Comparison of ENCODE assay signal across 15 cellular contexts in the genomic region with DNA sequence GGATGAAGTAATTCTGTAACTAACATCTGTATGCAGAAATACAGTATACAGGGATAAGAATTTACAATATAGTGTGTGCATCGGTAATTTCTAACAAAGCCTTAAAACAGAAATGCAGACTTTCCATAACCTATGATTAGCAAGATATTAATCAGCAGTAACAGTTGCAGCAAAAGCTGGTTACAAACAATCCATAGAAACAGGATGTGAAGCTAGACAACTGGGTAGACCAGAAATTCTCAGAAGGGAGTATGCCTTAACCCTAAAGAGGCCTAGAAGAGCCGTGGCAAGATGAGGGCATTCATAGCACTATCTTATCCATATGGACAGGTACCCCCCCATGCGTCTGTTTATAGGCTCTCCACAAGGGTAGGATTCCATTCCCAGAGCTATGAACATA. TPM values are rescaled to one million over a fixed set of nuclear protein-coding genes. Genes with fewer than 3 reads are reported as not detected.
A peak's percentile ranks its signal among the peaks of the same experiment; 100 is the strongest.
DNase-seq lines count a peak whose midpoint lies in the region; ATAC-seq and TF ChIP-seq lines count a peak whose summit lies in the region.
"Not testable (repeated sequence)": the region's sequence is repeated elsewhere in the genome, so short reads cannot be mapped to it uniquely, and the experiment has no call there.
"Had no signal": no experiment of that assay in that cellular context is flagged by ENCODE, and none has a peak within 500 bp of the region (broad histone marks: within the 10 kb centered on the region; RNA-seq: fewer than 3 reads in every experiment).

No MANE protein-coding gene starts in this region.

- H3K9ac ChIP-seq in mesendoderm (ENCODE audit: low read length), result not testable (repeated sequence)

- not testable (repeated sequence) for H3K36me3 ChIP-seq in mesendoderm (ENCODE audit: control insufficient read depth, insufficient read depth, low read length)

- not testable (repeated sequence) for H2BK15ac ChIP-seq in mesendoderm (replicated peaks; ENCODE audit: low read depth)

- not testable (repeated sequence) for H3K18ac ChIP-seq in mesendoderm (ENCODE audit: low read length)

- H4K8ac ChIP-seq in mesendoderm (ENCODE audit: low read depth, low read length), result not testable (repeated sequence)

- not testable (repeated sequence) for H2BK120ac ChIP-seq in mesendoderm (ENCODE audit: low read depth, low read length)

- not testable (repeated sequence) for H4K5ac ChIP-seq in mesendoderm (ENCODE audit: low read length)

- not testable (repeated sequence) for H2BK5ac ChIP-seq in mesendoderm (ENCODE audit: low read length)

- H3K4me3 ChIP-seq in mesendoderm (ENCODE audit: low read length), result not testable (repeated sequence)

- H3K79me2 ChIP-seq in mesendoderm (ENCODE audit: control insufficient read depth, insufficient read depth, low read length), result not testable (repeated sequence)

- not testable (repeated sequence) for H3K79me1 ChIP-seq in mesendoderm (ENCODE audit: low read length)

- peak; percentile 18 for DNase-seq in NCI-H748 (lab: John Stamatoyannopoulos, UW; ENCODE audit: unreplicated experiment)
- not testable (repeated sequence) for DNase-seq in foreskin keratinocyte
- DNase-seq in mesendoderm, result peak; percentile 1

- H3K4ac ChIP-seq in mesendoderm (ENCODE audit: low read depth, low read length), result not testable (repeated sequence)

- not testable (repeated sequence) for H3K23ac ChIP-seq in mesendoderm (ENCODE audit: low read length)

- not testable (repeated sequence) for H3K4me2 ChIP-seq in mesendoderm (ENCODE audit: low read length)

- H3K27me3 ChIP-seq in foreskin keratinocyte; mesendoderm (ENCODE audit: insufficient read depth, low read length, poor library complexity): not testable (repeated sequence)

- WGBS in mesendoderm (ENCODE audit: extremely low coverage, insufficient coverage, low lambda C conversion rate), result no CpG with 5 or more reads among the region's 3 CpGs

- TF ChIP-seq CTCF in foreskin keratinocyte (conservative IDR thresholded peaks at IDR 0.05), result not testable (repeated sequence)

- ATAC-seq in foreskin keratinocyte, result peak; percentile 96

- not testable (repeated sequence) for H3K4me1 ChIP-seq in foreskin keratinocyte; mesendoderm (ENCODE audit: control insufficient read depth, low read depth, low read length)

- H3K27ac ChIP-seq in foreskin keratinocyte; mesendoderm (ENCODE audit: low read depth, low read length): not testable (repeated sequence)

- not testable (repeated sequence) for H3K56ac ChIP-seq in mesendoderm (ENCODE audit: low read length)

- not testable (repeated sequence) for H2AK5ac ChIP-seq in mesendoderm (ENCODE audit: low read length)

RNA-seq across cellular contexts. Expression of gene ANKRD30B, which starts 48.9 kb away (rescaled TPM):
- not detected in 2 replicates for total RNA-seq in foreskin keratinocyte
- not detected in 2 replicates for polyA plus RNA-seq in foreskin keratinocyte
- not detected for polyA plus RNA-seq in mesendoderm (2013, experiment 1 of 2)
- polyA plus RNA-seq in mesendoderm (2013, experiment 2 of 2), result 0.01 TPM
- total RNA-seq: A673; B cell; Calu3; CD4-positive, alpha-beta memory T cell; CD4-positive, alpha-beta T cell; CD4-positive, CD25-positive, alpha-beta regulatory T cell; CD8-positive, alpha-beta memory T cell; CD8-positive, alpha-beta T cell had no signal
- polyA plus RNA-seq: A549; AG04450; BJ; CD14-positive monocyte; CD4-positive, CD25-positive, alpha-beta regulatory T cell; CD8-positive, alpha-beta memory T cell had no signal
